8 cellular contexts compared by ENCODE assay signal in genomic region chr11:288328-289144, GRCh38. TPM values are rescaled to one million over a fixed set of nuclear protein-coding genes. Genes with fewer than 3 reads are reported as not detected.
DNase-seq lines count a peak whose midpoint lies in the region; ATAC-seq, FAIRE-seq and TF ChIP-seq lines count a peak whose summit lies in the region.

Gene PGGHG, plus strand, starts transcription at chr11:289126. Its CDS starts 691 bp downstream, at chr11:289817.

- DNase-seq in GM13976 (ENCODE audit: low spot score) (peak; percentile 92), small intestine (peak; percentile 82), NCI-H1694 (lab: John Stamatoyannopoulos, UW) (no peak)

- H3K36me3 ChIP-seq in iPS-20b (ENCODE audit: insufficient read depth, low read depth, low read length) (peaks cover 7% of the 10 kb centered on the region), small intestine (ENCODE audit: control insufficient read depth in 2 of 2, insufficient read depth in 2 of 2, low read length in 2 of 2) (peaks cover 7 to 8% of the 10 kb centered on the region in 2 donors)

- in situ Hi-C loops in GM13976 (cut with MboI; ENCODE audit: low sequenced_read_pairs, unreplicated experiment): no loop called here

- no peaks in the 10 kb centered on the region for H3K9me3 ChIP-seq in iPS-20b (ENCODE audit: insufficient read depth, low read depth, low read length)
- no peaks in the 10 kb centered on the region for H3K9me3 ChIP-seq in small intestine (ENCODE audit: control insufficient read depth, low read depth)

- peaks cover 19% of the 10 kb centered on the region for H3K27me3 Mint-ChIP-seq in brain

- no peak for FAIRE-seq in small intestine (lab: Jason Lieb, UNC)

- intact Hi-C loops in T-helper 1 cell treated with Interleukin-12 subunit alpha and Interleukin-12 subunit beta and Interleukin-4 antibody, amounts not matched to agents 30 ng/mL and 1 ng/mL, for 36 hours (cut with micrococcal nuclease): loop anchor here (2.0 to 5.0 kb wide), 3 partner anchors 24 to 81 kb away; partner anchors contain the start of genes BET1L, PSMD13, RIC8A and SIRT3

- WGBS in small intestine, 3 donors: 0 to 1% (median 1%) methylated on average over 71 to 94 of the region's 94 CpGs

- H3K4me3 Mint-ChIP-seq in brain: peak within 1 kb of the TSS; percentile 83 to 88 (median 85)

- peaks cover 18% of the 10 kb centered on the region for H3K4me1 Mint-ChIP-seq in brain

- peaks cover 19% of the 10 kb centered on the region for H3K27me3 ChIP-seq in iPS-20b (ENCODE audit: insufficient read depth, low read length)
- H3K27me3 ChIP-seq in small intestine (ENCODE audit: control insufficient read depth in 2 of 2, insufficient read depth in 2 of 2, low read length in 2 of 2): peaks cover 0 to 2% of the 10 kb centered on the region in 2 donors

- peak within 1 kb of the TSS; percentile 53; the same call in 1 of the 2 replicates for H3K9ac ChIP-seq in iPS-20b (ENCODE audit: low read depth, low read length)

- H3K4me1 ChIP-seq in iPS-20b (ENCODE audit: insufficient read depth, low read length): peaks cover 3% of the 10 kb centered on the region; the same call in 1 of the 2 replicates
- H3K4me1 ChIP-seq in small intestine (ENCODE audit: control insufficient read depth in 2 of 2, insufficient read depth in 1 of 2, low read depth in 1 of 2, low read length in 1 of 2): peaks cover 1 to 4% of the 10 kb centered on the region in 2 donors

- H3K36me3 Mint-ChIP-seq in brain: no peaks in the 10 kb centered on the region

- H3K4me3 ChIP-seq in iPS-20b (ENCODE audit: low read length) (peak within 1 kb of the TSS; percentile 62), small intestine (ENCODE audit: low read depth in 1 of 2, low read length in 2 of 2) (peak within 1 kb of the TSS; percentile 47 to 60)

- peak within 1 kb of the TSS in 4 of 5 experiments; percentile 57 to 84 (median 78) for H3K27ac Mint-ChIP-seq in brain

- no peaks in the 10 kb centered on the region for H3K9me3 Mint-ChIP-seq in brain

- ATAC-seq in HG03571 (IDR thresholded peaks at IDR 0.05; ENCODE audit: unreplicated experiment): peak; percentile 53

- H3K27ac ChIP-seq in 22Rv1 (peak within 1 kb of the TSS; percentile 20), iPS-20b (ENCODE audit: low read length) (no peak within 1 kb of the TSS), small intestine (ENCODE audit: low read depth in 1 of 2, low read length in 1 of 2) (peak within 1 kb of the TSS; percentile 81 to 82)

- TF ChIP-seq CTCF in 22Rv1 (IDR thresholded peaks at IDR 0.05) (no peak), GM13976 (IDR thresholded peaks at IDR 0.05; ENCODE audit: borderline replicate concordance, control extremely low read depth, extremely low read depth, insufficient read depth, missing control alignments) (no peak), brain (conservative IDR thresholded peaks at IDR 0.05) (no peak)

RNA-seq across cellular contexts. Expression of gene PGGHG, which starts in this region (rescaled TPM):
- 235 and 236 TPM in 2 replicates for total RNA-seq in T-helper 1 cell treated with Interleukin-12 subunit alpha and Interleukin-12 subunit beta and Interleukin-4 antibody, amounts not matched to agents 30 ng/mL and 1 ng/mL, for 36 hours
- polyA plus RNA-seq in brain (ENCODE audit: insufficient read depth, low read depth, low replicate concordance) (1.0 TPM), small intestine (100 to 1,000 TPM; 118 to 154 (median 127) TPM)

Comparison
In these comparisons a context has a peak if more than half of its experiments do, and no peak if none do; other contexts are left out.
1. RNA of gene PGGHG (polyA plus RNA-seq): 118 to 154 TPM in small intestine; 1.0 TPM in brain (single experiment); every median in the first group is over 10 times any median in the second.